Comparison of ENCODE assay signal across 2 cellular contexts in the genomic region with DNA sequence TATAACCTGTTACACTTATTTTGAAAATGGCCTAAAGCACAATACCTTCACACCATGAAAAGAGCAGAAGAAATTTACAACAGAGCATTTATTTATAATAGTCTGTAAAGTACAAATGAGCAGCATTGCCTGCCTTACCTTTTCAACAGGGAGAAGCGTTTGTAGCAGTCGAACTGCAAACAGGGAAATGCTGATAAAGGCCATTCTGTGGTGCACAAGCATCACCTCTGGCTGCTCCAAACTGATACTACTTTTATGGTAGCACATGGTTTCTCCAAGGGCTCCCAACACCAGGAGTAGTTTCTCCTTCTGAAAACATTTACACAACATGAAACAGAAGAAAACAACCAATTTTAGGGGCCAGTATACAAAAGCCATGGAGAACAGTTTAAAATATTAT.
TF ChIP-seq lines count a peak whose summit lies in the region.

No MANE protein-coding gene starts in this region.

TF ChIP-seq in A549, 52 proteins besides CTCF, POLR2A, EP300 and RAD21 (continued from another document):
- no peak for TF ChIP-seq ELK1 (IDR thresholded peaks at IDR 0.05; ENCODE audit: low read depth, low read length)
- TF ChIP-seq ATOH8 (CRISPR knock-in tag; IDR thresholded peaks at IDR 0.05; ENCODE audit: low read depth): no peak
- TF ChIP-seq RNF2 (IDR thresholded peaks at IDR 0.05; ENCODE audit: borderline replicate concordance, low read depth): no peak

TF ChIP-seq in IMR-90, 13 proteins besides CTCF, POLR2A, EP300 and RAD21 (continued from another document):
- TF ChIP-seq USF2 (IDR thresholded peaks at IDR 0.05; ENCODE audit: low read depth, low read length) (no peak), CHD1 (IDR thresholded peaks at IDR 0.05; ENCODE audit: low read depth, low read length) (no peak), MXI1 (IDR thresholded peaks at IDR 0.05; ENCODE audit: borderline replicate concordance, low read depth, low read length) (no peak), CEBPB (IDR thresholded peaks at IDR 0.05; ENCODE audit: low read depth, low read length) (no peak), SMC3 (IDR thresholded peaks at IDR 0.05; ENCODE audit: low read depth, low read length) (no peak), MAFK (IDR thresholded peaks at IDR 0.05; ENCODE audit: low read depth, low read length) (no peak), MAZ (IDR thresholded peaks at IDR 0.05; ENCODE audit: borderline replicate concordance, low read depth, low read length) (no peak), NFE2L2 (IDR thresholded peaks at IDR 0.05; ENCODE audit: low read depth, low read length) (no peak), FOS (IDR thresholded peaks at IDR 0.05; ENCODE audit: low read depth, low read length) (no peak), BHLHE40 (IDR thresholded peaks at IDR 0.05; ENCODE audit: low read depth, low read length) (no peak), RFX5 (IDR thresholded peaks at IDR 0.05; ENCODE audit: low read depth, low read length) (no peak)
